ENCODE assay signal across 11 cellular contexts in the genomic region with DNA sequence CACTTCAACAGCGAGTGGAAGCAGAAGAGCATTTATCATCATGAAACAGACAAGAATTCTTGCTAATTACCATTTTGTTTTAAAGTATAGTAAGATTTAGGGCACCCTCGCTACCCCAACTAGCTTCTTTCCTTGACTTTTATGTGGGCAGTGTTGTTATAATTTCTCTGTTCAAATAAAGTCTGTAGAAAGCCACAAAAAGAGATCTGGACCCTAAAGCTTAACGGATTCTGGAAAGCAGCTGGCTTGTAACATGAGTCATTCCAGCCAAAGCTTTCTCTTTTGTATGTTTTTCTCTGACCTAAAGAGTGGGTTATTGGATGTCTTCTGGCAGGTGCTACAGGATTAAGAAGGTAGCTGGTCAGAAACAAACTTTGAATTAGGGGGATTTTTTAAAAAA. TPM values are rescaled to one million over a fixed set of nuclear protein-coding genes. Genes with fewer than 3 reads are reported as not detected.
A peak's percentile ranks its signal among the peaks of the same experiment; 100 is the strongest.
DNase-seq lines count a peak whose midpoint lies in the region; TF ChIP-seq lines count a peak whose summit lies in the region.
"Had no signal": no experiment of that assay in that cellular context is flagged by ENCODE, and none has a peak within 500 bp of the region (broad histone marks: within the 10 kb centered on the region; RNA-seq: fewer than 3 reads in every experiment).

No MANE protein-coding gene starts in this region.

- H3K4me3 Mint-ChIP-seq in activated CD4-positive, alpha-beta T cell treated with anti-CD3 and anti-CD28 coated beads, Interleukin-2, amount 10 ng/mL, durations not matched to agents 24 days and 14 days: peak overlapping the region; percentile 11

- H3K4me3 ChIP-seq in adipocyte (ENCODE audit: low read length) (no peak overlapping the region), colonic mucosa (no peak overlapping the region)

- peaks cover 46% of the 10 kb centered on the region for H3K4me1 Mint-ChIP-seq in activated CD4-positive, alpha-beta T cell treated with anti-CD3 and anti-CD28 coated beads, Interleukin-2, amount 10 ng/mL, durations not matched to agents 24 days and 14 days

- intact Hi-C loops in activated CD4-positive, alpha-beta T cell treated with anti-CD3 and anti-CD28 coated beads, Interleukin-2, amount 10 ng/mL, durations not matched to agents 24 days and 14 days (cut with micrococcal nuclease): no loop called here
- intact Hi-C loops in colonic mucosa (cut with DNase I): no loop called here

- peak overlapping the region; percentile 11 for H3K27ac Mint-ChIP-seq in activated CD4-positive, alpha-beta T cell treated with anti-CD3 and anti-CD28 coated beads, Interleukin-2, amount 10 ng/mL, durations not matched to agents 24 days and 14 days

- no peak for TF ChIP-seq CTCF in colonic mucosa (IDR thresholded peaks at IDR 0.05)

- peaks cover 5% of the 10 kb centered on the region for H3K9me3 Mint-ChIP-seq in activated CD4-positive, alpha-beta T cell treated with anti-CD3 and anti-CD28 coated beads, Interleukin-2, amount 10 ng/mL, durations not matched to agents 24 days and 14 days

- peaks cover 30% of the 10 kb centered on the region for H3K36me3 Mint-ChIP-seq in activated CD4-positive, alpha-beta T cell treated with anti-CD3 and anti-CD28 coated beads, Interleukin-2, amount 10 ng/mL, durations not matched to agents 24 days and 14 days (ENCODE audit: low read depth)

- H3K9ac ChIP-seq in adipocyte (ENCODE audit: low read length) (no peak overlapping the region), colonic mucosa (ENCODE audit: low read depth in 2 of 2, low read length in 2 of 2) (no peak overlapping the region)

- H3K9me3 ChIP-seq in adipocyte (ENCODE audit: control insufficient read depth, low read length): no peaks in the 10 kb centered on the region
- H3K9me3 ChIP-seq in colonic mucosa: no peaks in the 10 kb centered on the region

- H3K4me1 ChIP-seq in adipocyte (ENCODE audit: control insufficient read depth, insufficient read depth, low read length) (no peaks in the 10 kb centered on the region), colonic mucosa (no peaks in the 10 kb centered on the region)

- DNase-seq in activated CD4-positive, alpha-beta T cell treated with anti-CD3 and anti-CD28 coated beads, Interleukin-2, amount 10 ng/mL, durations not matched to agents 24 days and 14 days: no peak
- no peak for DNase-seq in activated CD4-positive, alpha-beta T cell treated with anti-CD3 and anti-CD28 coated beads for 48 hours
- DNase-seq in NCI-H146 treated with DMSO at 0.1 percent for 48 hours (lab: John Stamatoyannopoulos, UW; ENCODE audit: unreplicated experiment): peak; percentile 31
- DNase-seq in adipocyte (ENCODE audit: low read depth): peak; percentile 64
- DNase-seq in renal cortical epithelial cell (ENCODE audit: low read depth): peak; percentile 40
- no peak for DNase-seq in colonic mucosa
- no peak for DNase-seq in foreskin melanocyte
- DNase-seq in globus pallidus (ENCODE audit: low spot score): no peak
- DNase-seq: ACHN; activated gamma-delta T cell treated with Interleukin-2 at 50 U/mL for 16 hours; NK-92 treated with Interleukin-12 subunit alpha and Interleukin-12 subunit beta, amount 100 ng/mL, for 24 hours had no signal

- no peak overlapping the region for H3K27ac ChIP-seq in colonic mucosa

- H3K36me3 ChIP-seq in adipocyte (ENCODE audit: control insufficient read depth, insufficient read depth, low read length, severe bottlenecking) (no peaks in the 10 kb centered on the region), colonic mucosa (no peaks in the 10 kb centered on the region)

- no peaks in the 10 kb centered on the region for H3K27me3 Mint-ChIP-seq in activated CD4-positive, alpha-beta T cell treated with anti-CD3 and anti-CD28 coated beads, Interleukin-2, amount 10 ng/mL, durations not matched to agents 24 days and 14 days

- no peaks in the 10 kb centered on the region for H3K27me3 ChIP-seq in adipocyte (replicated peaks; ENCODE audit: control insufficient read depth, insufficient read depth, low read length)
- no peaks in the 10 kb centered on the region for H3K27me3 ChIP-seq in colonic mucosa

RNA-seq across cellular contexts. Expression of gene RUNX1, which starts 37.4 kb away (rescaled TPM):
- 100 and 101 TPM in 2 replicates for total RNA-seq in activated CD4-positive, alpha-beta T cell treated with anti-CD3 and anti-CD28 coated beads, Interleukin-2, amount 10 ng/mL, durations not matched to agents 24 days and 14 days
- 6.3 and 25.4 TPM in 2 replicates for total RNA-seq in renal cortical epithelial cell
- total RNA-seq in colonic mucosa: 10 to 100 TPM; 21.3 to 23.0 TPM

Comparison
In these comparisons a context has a peak if more than half of its experiments do, and no peak if none do; other contexts are left out.
1. DNase-seq: peak in NCI-H146 treated with DMSO at 0.1 percent for 48 hours (single experiment), adipocyte (single experiment) and renal cortical epithelial cell (single experiment); none in activated CD4-positive, alpha-beta T cell treated with anti-CD3 and anti-CD28 coated beads, Interleukin-2, amount 10 ng/mL, durations not matched to agents 24 days and 14 days (single experiment), activated CD4-positive, alpha-beta T cell treated with anti-CD3 and anti-CD28 coated beads for 48 hours (single experiment), colonic mucosa (single experiment), foreskin melanocyte (single experiment) and globus pallidus (single experiment).